ENCODE assay signal across 3 cellular contexts in genomic region chr22:20998411-20999336, GRCh38.
TF ChIP-seq lines count a peak whose summit lies in the region.

No MANE protein-coding gene starts in this region.

TF ChIP-seq in SK-N-SH, 30 proteins besides CTCF, POLR2A, EP300 and RAD21:
- TF ChIP-seq ELF1 (IDR thresholded peaks at IDR 0.05): 0 out of 2 replicates have a peak, but pooled peaks have one; percentile 29
- no peak for TF ChIP-seq USF1 (IDR thresholded peaks at IDR 0.05; ENCODE audit: borderline replicate concordance, low read depth)

TF ChIP-seq in SK-N-SH treated with all-trans-retinoic acid at 6 μM for 48 hours, 23 proteins besides CTCF, POLR2A, EP300 and RAD21:
- no peak for TF ChIP-seq ZFP3 (CRISPR knock-in tag; IDR thresholded peaks at IDR 0.05)
- TF ChIP-seq CSRNP3 (CRISPR knock-in tag; IDR thresholded peaks at IDR 0.05): no peak
- no peak for TF ChIP-seq RARB (CRISPR knock-in tag; IDR thresholded peaks at IDR 0.05)
- TF ChIP-seq CSDC2 (CRISPR knock-in tag; IDR thresholded peaks at IDR 0.05): no peak
- TF ChIP-seq TSHZ2 (CRISPR knock-in tag; IDR thresholded peaks at IDR 0.05): no peak
- TF ChIP-seq ZFP30 (CRISPR knock-in tag; IDR thresholded peaks at IDR 0.05): no peak
- no peak for TF ChIP-seq PATZ1 (CRISPR knock-in tag; IDR thresholded peaks at IDR 0.05; ENCODE audit: borderline replicate concordance)
- TF ChIP-seq OSR1 (CRISPR knock-in tag; IDR thresholded peaks at IDR 0.05): no peak
- no peak for TF ChIP-seq SNAI2 (CRISPR knock-in tag; IDR thresholded peaks at IDR 0.05)
- no peak for TF ChIP-seq ZNF70 (CRISPR knock-in tag; IDR thresholded peaks at IDR 0.05)
- TF ChIP-seq TCF4 (CRISPR knock-in tag; IDR thresholded peaks at IDR 0.05; ENCODE audit: borderline replicate concordance): no peak
- no peak for TF ChIP-seq CREB5 (CRISPR knock-in tag; IDR thresholded peaks at IDR 0.05; ENCODE audit: low read depth)
- TF ChIP-seq GLIS3 (CRISPR knock-in tag; IDR thresholded peaks at IDR 0.05): no peak
- TF ChIP-seq ZNF565 (CRISPR knock-in tag; conservative IDR thresholded peaks at IDR 0.05; ENCODE audit: low read depth): no peak
- no peak for TF ChIP-seq ARNTL (CRISPR knock-in tag; IDR thresholded peaks at IDR 0.05; ENCODE audit: borderline replicate concordance, low read depth)
- no peak for TF ChIP-seq ESRRG (CRISPR knock-in tag; IDR thresholded peaks at IDR 0.05)
- TF ChIP-seq ZNF8 (CRISPR knock-in tag; IDR thresholded peaks at IDR 0.05): no peak
TF ChIP-seq in SK-N-SH treated with all-trans-retinoic acid at 6 μM for 48 hours: peak in this region for 0.

TF ChIP-seq in WTC11, 78 proteins besides CTCF, POLR2A, EP300 and RAD21:
- TF ChIP-seq NFE2L1 (CRISPR knock-in tag; IDR thresholded peaks at IDR 0.05) (peak; percentile 30; the same call in 1 of the 2 replicates), E2F1 (CRISPR knock-in tag; IDR thresholded peaks at IDR 0.05) (no peak)
